8 cellular contexts compared by ENCODE assay signal in genomic region chr2:39696838-39697237, GRCh38. TPM values are rescaled to one million over a fixed set of nuclear protein-coding genes. Genes with fewer than 3 reads are reported as not detected.
DNase-seq lines count a peak whose midpoint lies in the region; ATAC-seq, FAIRE-seq and TF ChIP-seq lines count a peak whose summit lies in the region.

No MANE protein-coding gene starts in this region.

- in situ Hi-C loops in HepG2 (cut with HindIII; ENCODE audit: extremely low pct_ligation_motif_present, low pct_unique_long_range_greater_than_20kb): no loop called here

- H3K27ac Mint-ChIP-seq in brain: peak overlapping the region; percentile 12 to 93 (median 74)
- no peak overlapping the region for H3K27ac Mint-ChIP-seq in CD4-positive, alpha-beta memory T cell

- no peak for TF ChIP-seq RAD21 in HepG2 (CRISPR knock-in tag; IDR thresholded peaks at IDR 0.05)

- TF ChIP-seq EP300 in HepG2 (IDR thresholded peaks at IDR 0.05; ENCODE audit: low read depth in 2 of 2, low read length in 2 of 2): no peak
- no peak for TF ChIP-seq EP300 in HepG2 (CRISPR knock-in tag; IDR thresholded peaks at IDR 0.05; ENCODE audit: borderline replicate concordance)

- peaks cover 3% of the 10 kb centered on the region for H3K27me3 Mint-ChIP-seq in brain
- H3K27me3 Mint-ChIP-seq in CD4-positive, alpha-beta memory T cell: peaks cover 6 to 18% of the 10 kb centered on the region in 2 donors

- H3K27me3 ChIP-seq in ACC112 (ENCODE audit: insufficient read depth, low read length): no peaks in the 10 kb centered on the region
- no peaks in the 10 kb centered on the region for H3K27me3 ChIP-seq in HepG2 (ENCODE audit: control insufficient read depth in 1 of 2, insufficient read depth in 2 of 2, low read length in 2 of 2)
- no peaks in the 10 kb centered on the region for H3K27me3 ChIP-seq in CD4-positive, alpha-beta memory T cell (ENCODE audit: insufficient read depth, low read length)

- H2AFZ ChIP-seq in ACC112 (ENCODE audit: low read length, unreplicated experiment) (no peak overlapping the region), HepG2 (ENCODE audit: low read length) (no peak overlapping the region)

- H3K4me1 Mint-ChIP-seq in brain: peaks cover 41% of the 10 kb centered on the region
- no peaks in the 10 kb centered on the region for H3K4me1 Mint-ChIP-seq in CD4-positive, alpha-beta memory T cell

- ATAC-seq in HepG2: peak; percentile 50; the same call in 1 of the 3 replicates
- no peak for ATAC-seq in GM19467 (IDR thresholded peaks at IDR 0.05; ENCODE audit: unreplicated experiment)
- ATAC-seq in HG02763 (IDR thresholded peaks at IDR 0.05; ENCODE audit: unreplicated experiment): no peak

- peaks cover 34% of the 10 kb centered on the region for H3K36me3 Mint-ChIP-seq in brain
- H3K36me3 Mint-ChIP-seq in CD4-positive, alpha-beta memory T cell: peaks cover 0 to 5% of the 10 kb centered on the region in 2 donors

- H4K20me1 ChIP-seq in HepG2 (ENCODE audit: insufficient read depth, low read length): no peaks in the 10 kb centered on the region

- H3K4me3 Mint-ChIP-seq in brain: peak overlapping the region in 2 of 5 experiments; percentile 34 to 67
- no peak overlapping the region for H3K4me3 Mint-ChIP-seq in CD4-positive, alpha-beta memory T cell

- FAIRE-seq in HepG2 (lab: Jason Lieb, UNC): no peak

- H3K4me3 ChIP-seq in ACC112 (ENCODE audit: low read depth, low read length) (no peak overlapping the region), LNCaP clone FGC (ENCODE audit: low read depth, low read length) (no peak overlapping the region), HepG2 (replicated peaks in 1 of 3; ENCODE audit: insufficient read depth in 1 of 3, low read depth in 2 of 3, low read length in 3 of 3) (no peak overlapping the region)
- no peak overlapping the region for H3K4me3 ChIP-seq in CD4-positive, alpha-beta memory T cell (ENCODE audit: low read length in 2 of 2)

- intact Hi-C loops in HepG2 (cut with micrococcal nuclease; ENCODE audit: unreplicated experiment): loop anchor here (10.0 kb wide), 1 partner anchor 182 kb away; no protein-coding TSS in a partner anchor
- intact Hi-C loops in CD4-positive, alpha-beta memory T cell (cut with micrococcal nuclease): no loop called here

- H3K4me2 ChIP-seq in HepG2 (ENCODE audit: low read depth, low read length): no peak overlapping the region

- TF ChIP-seq POLR2A in HepG2 (IDR thresholded peaks at IDR 0.05; ENCODE audit: insufficient read depth in 1 of 2, low read depth in 2 of 2, low read length in 2 of 2): no peak

- peak; percentile 8; the same call in 1 of the 2 replicates for TF ChIP-seq CTCF in LNCaP clone FGC (IDR thresholded peaks at IDR 0.05; ENCODE audit: control insufficient read depth, extremely low read depth, insufficient read depth)
- peak; percentile 60 to 67 for TF ChIP-seq CTCF in brain (conservative IDR thresholded peaks at IDR 0.05)
- peak; percentile 16; the same call in 1 of the 2 replicates for TF ChIP-seq CTCF in HepG2 (CRISPR knock-in tag; IDR thresholded peaks at IDR 0.05)

- DNase-seq in LNCaP clone FGC (ENCODE audit: low read depth) (no peak), HepG2 (ENCODE audit: low spot score) (peak; percentile 12), NCI-H128 (lab: John Stamatoyannopoulos, UW; ENCODE audit: unreplicated experiment) (no peak)
- no peak for DNase-seq in CD4-positive, alpha-beta memory T cell

- 50% methylated on average over 1 of the region's 1 CpG for WGBS in HepG2 (ENCODE audit: low lambda C conversion rate)

- H3K36me3 ChIP-seq in ACC112 (ENCODE audit: insufficient read depth, low read length) (no peaks in the 10 kb centered on the region), HepG2 (replicated peaks in 1 of 2; ENCODE audit: control insufficient read depth in 1 of 2, insufficient read depth in 2 of 2, low read length in 2 of 2) (no peaks in the 10 kb centered on the region)
- no peaks in the 10 kb centered on the region for H3K36me3 ChIP-seq in CD4-positive, alpha-beta memory T cell (ENCODE audit: insufficient read depth, low read length)

- POLR2A ChIA-PET in HepG2 (lab: Yijun Ruan, JAX): no interaction called here
- POLR2A ChIA-PET in CD4-positive, alpha-beta memory T cell (lab: Charles Lee; ENCODE audit: partially characterized antibody): no interaction called here

- H3K9me3 Mint-ChIP-seq in brain: peaks cover 19 to 29% (median 25%) of the 10 kb centered on the region in 5 experiments
- H3K9me3 Mint-ChIP-seq in CD4-positive, alpha-beta memory T cell: peaks cover 5 to 23% (median 16%) of the 10 kb centered on the region in 8 donors

- H3K27ac ChIP-seq in ACC112 (ENCODE audit: low read depth, low read length) (peak overlapping the region; percentile 22; the same call in 1 of the 2 replicates), HepG2 (ENCODE audit: extremely low read length, insufficient read depth, low read length) (no peak overlapping the region)
- H3K27ac ChIP-seq in CD4-positive, alpha-beta memory T cell (ENCODE audit: low read depth, low read length): no peak overlapping the region

- H3K4me1 ChIP-seq in ACC112 (ENCODE audit: control insufficient read depth, insufficient read depth, low read length, unreplicated experiment) (peaks cover 6% of the 10 kb centered on the region), HepG2 (ENCODE audit: insufficient read depth, low read length) (peaks cover 8% of the 10 kb centered on the region; the same call in 1 of the 2 replicates)
- H3K4me1 ChIP-seq in CD4-positive, alpha-beta memory T cell (ENCODE audit: insufficient read depth, low read length): no peaks in the 10 kb centered on the region

- CTCF ChIA-PET in HepG2 (lab: Yijun Ruan, JAX; ENCODE audit: low intra/inter-chr PET ratio, low total read pairs): interaction anchor here (1.0 to 1.3 kb wide), 2 partner anchors 180 to 183 kb away, joined by 3 to 5 read pairs; no protein-coding TSS in a partner anchor
- CTCF ChIA-PET in CD4-positive, alpha-beta memory T cell (lab: Charles Lee; ENCODE audit: partially characterized antibody): interaction anchor here (1.6 kb wide), 1 partner anchor 17 kb away, joined by 4 read pairs; no protein-coding TSS in a partner anchor

- H3K79me2 ChIP-seq in ACC112 (ENCODE audit: control insufficient read depth, insufficient read depth, low read length, unreplicated experiment) (no peaks in the 10 kb centered on the region), HepG2 (ENCODE audit: insufficient read depth, low read length) (no peaks in the 10 kb centered on the region)

- BruUV-seq in HepG2 (replicated peaks; lab: Mats Ljungman, UMichigan): no TSS peak

- no peak overlapping the region; the same call in 1 of the 2 replicates for H3K9ac ChIP-seq in HepG2 (ENCODE audit: insufficient read depth, low read depth, low read length)

- peaks cover 11% of the 10 kb centered on the region for H3K9me3 ChIP-seq in HepG2 (ENCODE audit: low read length)
- H3K9me3 ChIP-seq in CD4-positive, alpha-beta memory T cell (ENCODE audit: control insufficient read depth in 1 of 2, low read length in 2 of 2): peaks cover 0 to 5% of the 10 kb centered on the region in 2 donors

TF ChIP-seq in HepG2, 621 proteins besides CTCF, POLR2A, EP300 and RAD21:
- peak; percentile 16; the same call in 1 of the 2 replicates for TF ChIP-seq SMC3 (IDR thresholded peaks at IDR 0.05; ENCODE audit: low read length)
- TF ChIP-seq STAG1 (CRISPR knock-in tag; IDR thresholded peaks at IDR 0.05): peak; percentile 62
- no peak for TF ChIP-seq ZNF275 (CRISPR knock-in tag; IDR thresholded peaks at IDR 0.05; ENCODE audit: borderline replicate concordance)
- no peak for TF ChIP-seq ZKSCAN8 (CRISPR knock-in tag; IDR thresholded peaks at IDR 0.05; ENCODE audit: borderline replicate concordance)

RNA-seq across cellular contexts. Expression of gene TMEM178A, which starts 31.1 kb away (rescaled TPM):
- polyA plus RNA-seq in brain (ENCODE audit: insufficient read depth, low read depth, low replicate concordance) (25.1 TPM), HepG2 (2011; rRNA removed) (3.3 and 3.8 TPM in 2 replicates)
- 0.38 TPM in 1 of 2 replicates, not detected in the other for total RNA-seq in HepG2 (2016; rRNA removed; fragmentation: Illumina TruSeq; extraction: Trizol)
- total RNA-seq in HepG2 (2016; cell fraction: cytosol; rRNA removed; fragmentation: Illumina TruSeq; extraction: Trizol; ENCODE audit: low read depth): not detected in 2 replicates
- total RNA-seq in HepG2 (2016; cell fraction: insoluble cytoplasmic fraction; rRNA removed; fragmentation: Illumina TruSeq; extraction: Trizol): 0.15 and 0.19 TPM in 2 replicates
- total RNA-seq in HepG2 (2016; cell fraction: membrane; rRNA removed; fragmentation: Illumina TruSeq; extraction: Trizol): 0.17 TPM in 1 of 2 replicates, not detected in the other
- 0.50 TPM in 1 of 2 replicates, not detected in the other for total RNA-seq in HepG2 (2016; cell fraction: nucleus; rRNA removed; fragmentation: Illumina TruSeq; extraction: Trizol)
- polyA plus RNA-seq in HepG2 (2011; cell fraction: cytosol; rRNA removed): 1.6 and 1.7 TPM in 2 replicates
- 21.5 and 25.6 TPM in 2 replicates for polyA plus RNA-seq in HepG2 (2011; cell fraction: nucleus; rRNA removed)
- 5.7 and 7.4 TPM in 2 replicates for polyA plus RNA-seq in HepG2 (2012)
- polyA plus RNA-seq in HepG2 (2016; cell fraction: cytosol; fragmentation: Illumina TruSeq; extraction: Trizol; ENCODE audit: low read depth): not detected in 2 replicates
- 0.28 TPM in 1 of 2 replicates, not detected in the other for polyA plus RNA-seq in HepG2 (2016; cell fraction: insoluble cytoplasmic fraction; fragmentation: Illumina TruSeq; extraction: Trizol; ENCODE audit: low read depth)
- 0.09 and 0.35 TPM in 2 replicates for polyA plus RNA-seq in HepG2 (2016; cell fraction: membrane; fragmentation: Illumina TruSeq; extraction: Trizol; ENCODE audit: low read depth)
- polyA plus RNA-seq in HepG2 (2016; cell fraction: nucleus; fragmentation: Illumina TruSeq; extraction: Trizol; ENCODE audit: insufficient read depth, low read depth): 1.4 and 1.9 TPM in 2 replicates
- 1.8 TPM in 1 of 2 replicates, not detected in the other for polyA minus RNA-seq in HepG2 (2011; rRNA and poly(A)+ RNA removed; ENCODE audit: low replicate concordance)
- 0.59 and 0.88 TPM in 2 replicates for polyA minus RNA-seq in HepG2 (2011; cell fraction: cytosol; rRNA and poly(A)+ RNA removed)
- polyA minus RNA-seq in HepG2 (2011; cell fraction: nucleus; rRNA and poly(A)+ RNA removed): 2.5 and 3.3 TPM in 2 replicates
- not detected for total RNA-seq in CD4-positive, alpha-beta memory T cell
- not detected for polyA plus RNA-seq in CD4-positive, alpha-beta memory T cell

Comparison
In these comparisons a context has a peak if more than half of its experiments do, and no peak if none do; other contexts are left out.
1. CTCF ChIP-seq: peak in every context shown above with its lines; median percentile 64 in brain; 16 in HepG2; 8 in LNCaP clone FGC.
2. H3K27ac Mint-ChIP-seq: peak in brain (5 of 5); none in CD4-positive, alpha-beta memory T cell (0 of 7).